Comparison of ENCODE assay signal across 8 cellular contexts in genomic region chr7:106057962-106058901, GRCh38. TPM values are rescaled to one million over a fixed set of nuclear protein-coding genes. Genes with fewer than 3 reads are reported as not detected.
DNase-seq lines count a peak whose midpoint lies in the region; ATAC-seq and TF ChIP-seq lines count a peak whose summit lies in the region.

No MANE protein-coding gene starts in this region.

- DNase-seq in NCI-H2196 (lab: John Stamatoyannopoulos, UW; ENCODE audit: unreplicated experiment), result peak; percentile 40
- DNase-seq in NCI-H2196 treated with DMSO at 0.1 percent for 48 hours (lab: John Stamatoyannopoulos, UW; ENCODE audit: unreplicated experiment), result no peak
- DNase-seq in NCI-H446 (lab: John Stamatoyannopoulos, UW), result peak; percentile 63 to 94
- DNase-seq in epithelial cell of proximal tubule (ENCODE audit: low read depth), result no peak
- DNase-seq in sigmoid colon, result peak; percentile 95
- DNase-seq in HuH-7 (ENCODE audit: low spot score), result no peak
- no peak for DNase-seq in left lobe of liver (ENCODE audit: low spot score)

- TF ChIP-seq POLR2A in sigmoid colon (IDR thresholded peaks at IDR 0.05), result no peak

- no peaks in the 10 kb centered on the region for H3K27me3 ChIP-seq in sigmoid colon

- 50 to 52% methylated on average over 19 of the region's 19 CpGs for WGBS in sigmoid colon, 2 donors

- H3K36me3 ChIP-seq in sigmoid colon, result no peaks in the 10 kb centered on the region

- H3K4me1 ChIP-seq in sigmoid colon, result peaks cover 0 to 60% (median 39%) of the 10 kb centered on the region in 4 donors

- TF ChIP-seq CTCF in epithelial cell of proximal tubule (conservative IDR thresholded peaks at IDR 0.05; ENCODE audit: low read depth, low read length) (peak; percentile 2), sigmoid colon (IDR thresholded peaks at IDR 0.05) (no peak)

- intact Hi-C loops in sigmoid colon (cut with DNase I), result loop anchor here (1.0 to 10.0 kb wide), 2 partner anchors 96 to 367 kb away; no protein-coding TSS in a partner anchor

- peak in 1 of 4 donors; percentile 50 for TF ChIP-seq EP300 in sigmoid colon (IDR thresholded peaks at IDR 0.05)

- H3K4me3 ChIP-seq in epithelial cell of proximal tubule (ENCODE audit: low read depth, low read length) (no peak overlapping the region), sigmoid colon (no peak overlapping the region)

- H3K9me3 ChIP-seq in sigmoid colon, result no peaks in the 10 kb centered on the region

- peak overlapping the region; percentile 27 to 89 (median 70) for H3K27ac ChIP-seq in sigmoid colon

- ATAC-seq in HG02763 (IDR thresholded peaks at IDR 0.05; ENCODE audit: unreplicated experiment) (peak; percentile 54), left lobe of liver (no peak)

RNA-seq across cellular contexts. Expression of gene SYPL1, which starts 53.9 kb away (rescaled TPM):
- 62.2 and 64.5 TPM in 2 replicates for total RNA-seq in epithelial cell of proximal tubule
- 100 to 1,000 TPM in 3 of 4 donors, 10 to 100 TPM in 1; 99.5 to 184 (median 144) TPM for total RNA-seq in sigmoid colon
- 10 to 100 TPM; 21.0 to 84.0 (median 24.3) TPM for polyA plus RNA-seq in sigmoid colon
- 22.7 TPM for total RNA-seq in left lobe of liver

Comparison
In these comparisons a context has a peak if more than half of its experiments do, and no peak if none do; other contexts are left out.
1. DNase-seq: peak in NCI-H2196 (single experiment), NCI-H446 (2 of 2) and sigmoid colon (single experiment); none in NCI-H2196 treated with DMSO at 0.1 percent for 48 hours (single experiment), epithelial cell of proximal tubule (single experiment), HuH-7 (single experiment) and left lobe of liver (single experiment).